In the genomic region with DNA sequence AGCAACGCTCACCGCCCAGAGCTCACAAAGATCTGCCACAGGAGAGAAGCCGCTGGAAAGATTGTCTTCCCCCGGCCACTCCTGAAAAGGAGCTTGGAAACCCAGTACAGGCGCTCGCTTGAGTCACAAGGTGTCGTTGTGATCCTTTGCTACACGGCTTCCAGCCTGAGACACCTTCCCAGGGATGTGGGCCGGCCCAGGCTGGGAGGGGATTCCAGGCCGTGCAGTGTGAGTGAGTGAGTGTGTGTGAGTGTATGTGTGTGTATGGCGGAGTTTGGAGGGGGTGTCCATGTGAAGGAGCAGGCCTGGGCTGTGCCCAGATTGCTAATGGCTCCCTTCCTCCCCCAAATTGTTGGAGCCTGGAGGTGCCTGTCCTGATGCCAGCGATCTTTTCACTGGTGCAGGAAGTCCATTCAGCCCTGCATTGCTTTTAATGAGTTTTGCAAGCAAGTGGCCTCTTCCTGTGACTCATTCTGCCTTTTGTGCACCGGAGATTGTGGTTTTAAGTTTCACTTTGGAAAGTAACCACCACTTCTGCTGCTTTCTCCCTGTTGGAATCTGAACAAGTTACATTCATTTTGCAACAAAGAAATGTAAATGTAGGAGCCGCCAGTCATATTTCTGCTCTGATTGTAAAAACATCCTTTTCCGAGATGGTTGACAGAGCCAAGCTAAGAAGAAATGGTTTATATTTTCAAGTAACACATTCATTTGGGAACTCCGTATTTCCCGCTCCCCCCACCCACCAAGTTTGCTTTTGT, we compare ENCODE assay signal across 8 cellular contexts.
A peak's percentile ranks its signal among the peaks of the same experiment; 100 is the strongest.
DNase-seq lines count a peak whose midpoint lies in the region; ATAC-seq lines count a peak whose summit lies in the region.

No MANE protein-coding gene starts in this region.

- DNase-seq in Ammon's horn (ENCODE audit: low spot score), result peak; percentile 79
- DNase-seq in NCI-H345 (lab: John Stamatoyannopoulos, UW), result peak; percentile 93
- DNase-seq in activated CD4-positive, alpha-beta T cell treated with anti-CD3 and anti-CD28 coated beads, Interleukin-2, amount 50 U/mL, for 24 hours (ENCODE audit: low read depth in 1 of 2, low spot score in 1 of 2), result peak; percentile 20 to 66
- DNase-seq in effector memory CD8-positive, alpha-beta T cell, result peak; percentile 15 to 30 (median 21)
- DNase-seq in mesenchymal stem cell, result peak; percentile 98
- peak; percentile 14 for DNase-seq in stimulated activated CD8-positive, alpha-beta memory T cell treated with anti-CD3 and anti-CD28 coated beads, Interleukin-12 subunit alpha, Interleukin-12 subunit beta, amount 100 ng/mL, for 1 hour (ENCODE audit: low read depth)

- H3K4me3 ChIP-seq in mesenchymal stem cell (ENCODE audit: insufficient read depth in 1 of 2, low read depth in 1 of 2, low read length in 2 of 2), result peak overlapping the region in 1 of 2 experiments; percentile 64

- H3K4me1 ChIP-seq in mesenchymal stem cell (ENCODE audit: control insufficient read depth, insufficient read depth, low read depth, low read length), result peaks cover 12% of the 10 kb centered on the region

- peaks cover 6 to 9% of the 10 kb centered on the region in 2 donors for H3K9me3 Mint-ChIP-seq in effector memory CD8-positive, alpha-beta T cell

- no peaks in the 10 kb centered on the region for H3K27me3 ChIP-seq in mesenchymal stem cell (ENCODE audit: control insufficient read depth in 1 of 2, insufficient read depth in 1 of 2, low read length in 2 of 2)

- no peak overlapping the region for H2AFZ ChIP-seq in mesenchymal stem cell (ENCODE audit: low read depth, low read length)

- peak overlapping the region; percentile 60 for H3K4me2 ChIP-seq in mesenchymal stem cell (ENCODE audit: low read length, poor library complexity, severe bottlenecking)

- H3K4me1 Mint-ChIP-seq in effector memory CD8-positive, alpha-beta T cell (ENCODE audit: low read depth in 2 of 2), result peaks cover 14 to 24% of the 10 kb centered on the region in 2 donors

- H2BK15ac ChIP-seq in mesenchymal stem cell (ENCODE audit: low read depth, poor library complexity, severe bottlenecking), result peak overlapping the region; percentile 34

- peak overlapping the region in 1 of 2 experiments; percentile 5 for H3K23ac ChIP-seq in mesenchymal stem cell (ENCODE audit: low read length in 2 of 2)

- peak overlapping the region; percentile 14 to 33 for H3K27ac Mint-ChIP-seq in effector memory CD8-positive, alpha-beta T cell

- peak overlapping the region; percentile 96 for H4K91ac ChIP-seq in mesenchymal stem cell (ENCODE audit: low read length)

- H2BK12ac ChIP-seq in mesenchymal stem cell (ENCODE audit: low read length in 2 of 2), result peak overlapping the region; percentile 76 to 99

- peak overlapping the region; percentile 79 to 97 for H3K18ac ChIP-seq in mesenchymal stem cell (ENCODE audit: low read depth in 1 of 2, low read length in 2 of 2)

- ATAC-seq in GM18870 (IDR thresholded peaks at IDR 0.05; ENCODE audit: unreplicated experiment) (peak; percentile 83), HG03108 (IDR thresholded peaks at IDR 0.05; ENCODE audit: unreplicated experiment) (peak; percentile 84)
- peak; percentile 83 for ATAC-seq in effector memory CD8-positive, alpha-beta T cell (replicated peaks)

- H3K4ac ChIP-seq in mesenchymal stem cell (ENCODE audit: low read depth in 1 of 2, low read length in 2 of 2), result peak overlapping the region; percentile 64 to 95

- H3K4me3 Mint-ChIP-seq in effector memory CD8-positive, alpha-beta T cell, result peak overlapping the region; percentile 64 to 65

- peaks cover 32% of the 10 kb centered on the region for H3K36me3 Mint-ChIP-seq in effector memory CD8-positive, alpha-beta T cell (ENCODE audit: insufficient read depth)

- H3K14ac ChIP-seq in mesenchymal stem cell (ENCODE audit: low read length in 2 of 2), result peak overlapping the region in 1 of 2 experiments; percentile 58

- no peaks in the 10 kb centered on the region for H3K79me1 ChIP-seq in mesenchymal stem cell (replicated peaks; ENCODE audit: low read length, poor library complexity, severe bottlenecking)

- peak overlapping the region; percentile 83 for H2BK5ac ChIP-seq in mesenchymal stem cell (ENCODE audit: low read depth, low read length, poor library complexity, severe bottlenecking)

- peak overlapping the region; percentile 80 for H3K9ac ChIP-seq in mesenchymal stem cell (ENCODE audit: low read length)

- H3K9me3 ChIP-seq in mesenchymal stem cell (ENCODE audit: control insufficient read depth, low read length), result peaks cover 8% of the 10 kb centered on the region

- peak overlapping the region; percentile 98 for H2BK120ac ChIP-seq in mesenchymal stem cell (ENCODE audit: low read depth, low read length)

- no peak overlapping the region for H2AK5ac ChIP-seq in mesenchymal stem cell (ENCODE audit: low read length, severe bottlenecking)

- H3K27me3 Mint-ChIP-seq in effector memory CD8-positive, alpha-beta T cell, result no peaks in the 10 kb centered on the region

- H3K27ac ChIP-seq in mesenchymal stem cell (ENCODE audit: low read length, poor library complexity, severe bottlenecking), result peak overlapping the region; percentile 91

- peaks cover 8 to 32% of the 10 kb centered on the region in 2 experiments for H3K36me3 ChIP-seq in mesenchymal stem cell (ENCODE audit: control insufficient read depth in 1 of 2, insufficient read depth in 2 of 2, low read depth in 1 of 2, low read length in 2 of 2)

- under 1% methylated on average over 15 of the region's 17 CpGs for WGBS in mesenchymal stem cell

- peak overlapping the region; percentile 99 for H4K8ac ChIP-seq in mesenchymal stem cell (ENCODE audit: low read length)

Comparison
In these comparisons a context has a peak if more than half of its experiments do, and no peak if none do; other contexts are left out.
1. DNase-seq: peak in every context shown above with its lines; median percentile 98 in mesenchymal stem cell; 93 in NCI-H345; 79 in Ammon's horn; 43 in activated CD4-positive, alpha-beta T cell treated with anti-CD3 and anti-CD28 coated beads, Interleukin-2, amount 50 U/mL, for 24 hours; 21 in effector memory CD8-positive, alpha-beta T cell; 14 in stimulated activated CD8-positive, alpha-beta memory T cell treated with anti-CD3 and anti-CD28 coated beads, Interleukin-12 subunit alpha, Interleukin-12 subunit beta, amount 100 ng/mL, for 1 hour.